8 cellular contexts compared by ENCODE assay signal in genomic region chr2:69789762-69790600, GRCh38. TPM values are rescaled to one million over a fixed set of nuclear protein-coding genes. Genes with fewer than 3 reads are reported as not detected.
DNase-seq lines count a peak whose midpoint lies in the region; ATAC-seq, FAIRE-seq and TF ChIP-seq lines count a peak whose summit lies in the region.

No MANE protein-coding gene starts in this region.

- intact Hi-C loops in heart left ventricle (cut with DNase I): loop anchor here in 2 of 10 donors (10.0 kb wide), 1 partner anchor 45 kb away; the partner anchor contains the start of gene ANXA4 (in 2 of the 2)

- 55 to 63% (median 61%) methylated on average over 7 of the region's 7 CpGs for WGBS in heart left ventricle, 4 donors
- WGBS in small intestine, 3 donors: 48 to 81% (median 66%) methylated on average over 7 of the region's 7 CpGs

- CTCF ChIA-PET in AG04450 (lab: Charles Lee): interaction anchor here (1.1 to 3.8 kb wide), 4 partner anchors 13 to 66 kb away, joined by 3 to 28 read pairs (median 8); no protein-coding TSS in a partner anchor

- no peaks in the 10 kb centered on the region for H3K27me3 ChIP-seq in AG04450 (ENCODE audit: control insufficient read depth, insufficient read depth, low read length)
- H3K27me3 ChIP-seq in heart left ventricle: no peaks in the 10 kb centered on the region
- H3K27me3 ChIP-seq in small intestine (ENCODE audit: control insufficient read depth in 2 of 2, insufficient read depth in 2 of 2, low read length in 2 of 2): no peaks in the 10 kb centered on the region

- FAIRE-seq in small intestine (lab: Jason Lieb, UNC): no peak

- H3K4me1 ChIP-seq in heart left ventricle: peaks cover 0 to 33% (median 17%) of the 10 kb centered on the region in 12 donors
- peaks cover 2 to 4% of the 10 kb centered on the region in 2 donors for H3K4me1 ChIP-seq in small intestine (ENCODE audit: control insufficient read depth in 2 of 2, insufficient read depth in 1 of 2, low read depth in 1 of 2, low read length in 1 of 2)

- H3K36me3 ChIP-seq in heart left ventricle: peaks cover 0 to 26% (median 2%) of the 10 kb centered on the region in 9 donors
- peaks cover 6 to 22% of the 10 kb centered on the region in 2 donors for H3K36me3 ChIP-seq in small intestine (ENCODE audit: control insufficient read depth in 2 of 2, insufficient read depth in 2 of 2, low read length in 2 of 2)

- POLR2A ChIA-PET in AG04450 (lab: Yijun Ruan, JAX): interaction anchor here (1.0 to 2.2 kb wide), 3 partner anchors 17 to 48 kb away, joined by 4 to 12 read pairs (median 7); partner anchors contain the start of gene ANXA4

- peak; percentile 31 for ATAC-seq in GM21423 (IDR thresholded peaks at IDR 0.05; ENCODE audit: unreplicated experiment)
- peak; percentile 15 to 73 (median 42) for ATAC-seq in heart left ventricle

- H3K27ac ChIP-seq in AG04450 (ENCODE audit: low read depth, low read length) (peak overlapping the region; percentile 61), heart left ventricle (peak overlapping the region; percentile 2 to 86 (median 58)), small intestine (ENCODE audit: low read depth in 1 of 2, low read length in 1 of 2) (peak overlapping the region; percentile 24 to 77)

- TF ChIP-seq CTCF in AG04450 (IDR thresholded peaks at IDR 0.05; ENCODE audit: low read depth, low read length) (peak; percentile 21; the same call in 1 of the 2 replicates), heart left ventricle (IDR thresholded peaks at IDR 0.05) (peak in 1 of 12 donors; percentile 3)

- peak overlapping the region; percentile 15; the same call in 1 of the 2 replicates for H3K4me3 ChIP-seq in AG04450 (ENCODE audit: low read depth, low read length)
- H3K4me3 ChIP-seq in heart left ventricle: peak overlapping the region in 6 of 12 donors; percentile 0 to 27 (median 8)
- no peak overlapping the region for H3K4me3 ChIP-seq in small intestine (ENCODE audit: low read depth in 1 of 2, low read length in 2 of 2)

- DNase-seq in AG04450 (ENCODE audit: low read depth, low spot score) (no peak), RPMI7951 (ENCODE audit: low read depth) (peak; percentile 31), heart left ventricle (no peak), small intestine (no peak), NCI-H345 treated with DMSO at 0.1 percent for 48 hours (lab: John Stamatoyannopoulos, UW; ENCODE audit: unreplicated experiment) (no peak), iPS-NIHi7 (ENCODE audit: extremely low spot score) (no peak), SIG-M5 (lab: John Stamatoyannopoulos, UW) (no peak)

- TF ChIP-seq POLR2A in heart left ventricle (IDR thresholded peaks at IDR 0.05): no peak

- no peaks in the 10 kb centered on the region for H3K9me3 ChIP-seq in AG04450 (ENCODE audit: control insufficient read depth, insufficient read depth, low read length)
- no peaks in the 10 kb centered on the region for H3K9me3 ChIP-seq in heart left ventricle
- no peaks in the 10 kb centered on the region for H3K9me3 ChIP-seq in small intestine (ENCODE audit: control insufficient read depth, low read depth)

RNA-seq across cellular contexts. Expression of gene GMCL1, which starts 39.5 kb away (rescaled TPM):
- polyA plus RNA-seq in AG04450 (2011; rRNA removed) (5.3 and 7.2 TPM in 2 replicates), heart left ventricle (1 to 10 TPM; 1.8 to 5.0 TPM), small intestine (10 to 100 TPM; 13.6 to 18.1 (median 17.3) TPM)
- 2.3 and 3.5 TPM in 2 replicates for polyA minus RNA-seq in AG04450 (2011; rRNA and poly(A)+ RNA removed)
- 9.3 and 11.3 TPM in 2 replicates for total RNA-seq in RPMI7951 (2014; rRNA removed; shearing (Covaris generic))
- total RNA-seq in heart left ventricle: 1 to 10 TPM; 4.4 to 7.2 (median 5.2) TPM

RNA-seq across cellular contexts. Expression of gene ANXA4, which starts 48.0 kb away (rescaled TPM):
- polyA plus RNA-seq in AG04450 (2011; rRNA removed): 105 and 125 TPM in 2 replicates
- polyA minus RNA-seq in AG04450 (2011; rRNA and poly(A)+ RNA removed): 93.1 and 137 TPM in 2 replicates
- total RNA-seq in RPMI7951 (2014; rRNA removed; shearing (Covaris generic)): 43.9 and 63.6 TPM in 2 replicates
- total RNA-seq in heart left ventricle: 10 to 100 TPM in 8 of 9 donors, 1 to 10 TPM in 1; 7.3 to 73.5 (median 22.2) TPM
- 10 to 100 TPM; 10.3 to 16.5 TPM for polyA plus RNA-seq in heart left ventricle
- 100 to 1,000 TPM; 289 to 317 (median 309) TPM for polyA plus RNA-seq in small intestine
